In genomic region chr14:65101631-65102440, GRCh38 we compare ENCODE assay signal across 8 cellular contexts. TPM values are rescaled to one million over a fixed set of nuclear protein-coding genes. Genes with fewer than 3 reads are reported as not detected.
DNase-seq lines count a peak whose midpoint lies in the region; TF ChIP-seq lines count a peak whose summit lies in the region.

No MANE protein-coding gene starts in this region.

- no peaks in the 10 kb centered on the region for H3K79me2 ChIP-seq in H9 (ENCODE audit: insufficient read depth, low read length)

- peaks cover 31% of the 10 kb centered on the region for H3K36me3 ChIP-seq in SJSA1

- H3K4me1 ChIP-seq in H9 (ENCODE audit: insufficient read depth, low read length) (no peaks in the 10 kb centered on the region; the same call in 1 of the 2 replicates), SJSA1 (replicated peaks) (peaks cover 14% of the 10 kb centered on the region)

- H2BK20ac ChIP-seq in H9 (ENCODE audit: low read depth, low read length, poor library complexity, severe bottlenecking): no peak overlapping the region

- peaks cover 8% of the 10 kb centered on the region for H3K23me2 ChIP-seq in H9 (ENCODE audit: insufficient read length, low read depth, low read length, poor library complexity, severe bottlenecking)

- in situ Hi-C loops in ACHN (cut with HindIII; ENCODE audit: low pct_ligation_motif_present, low pct_unique_long_range_greater_than_20kb, low sequenced_read_pairs): no loop called here

- H3K23ac ChIP-seq in H9 (ENCODE audit: insufficient read length, low read depth, low read length): no peak overlapping the region

- no peak for TF ChIP-seq CTCF in H9 (conservative IDR thresholded peaks at IDR 0.05)
- no peak for TF ChIP-seq CTCF in GM10266 (IDR thresholded peaks at IDR 0.05; ENCODE audit: control insufficient read depth, insufficient read depth, low read depth, missing control alignments)

- no peak overlapping the region for H4K8ac ChIP-seq in H9 (replicated peaks; ENCODE audit: insufficient read length, low read depth, low read length)

- no peaks in the 10 kb centered on the region for H4K20me1 ChIP-seq in H9 (ENCODE audit: control insufficient read depth, insufficient read depth, insufficient read length)

- H3K4me1 Mint-ChIP-seq in H9: peaks cover 17 to 20% of the 10 kb centered on the region in 2 experiments

- no peak overlapping the region for H2AK5ac ChIP-seq in H9 (ENCODE audit: insufficient read length, low read length)

- H2AFZ ChIP-seq in H9 (ENCODE audit: low read length): no peak overlapping the region

- H3K27ac ChIP-seq in H9 (ENCODE audit: insufficient read length, low read depth, low read length) (no peak overlapping the region), SJSA1 (peak overlapping the region; percentile 58), angular gyrus (ENCODE audit: low read depth, low read length) (peak overlapping the region; percentile 80)

- peaks cover 4 to 25% (median 17%) of the 10 kb centered on the region in 3 experiments for H3K36me3 Mint-ChIP-seq in H9 (ENCODE audit: insufficient read depth in 1 of 3, low read depth in 3 of 3)

- peaks cover 11% of the 10 kb centered on the region for H3K27me3 Mint-ChIP-seq in H9 (ENCODE audit: low read depth)

- no peak overlapping the region for H2BK12ac ChIP-seq in H9 (ENCODE audit: insufficient read length, low read depth, low read length)

- DNase-seq in ACHN (peak; percentile 19), H9 (peak; percentile 39), SJSA1 (ENCODE audit: low read depth in 1 of 2, low spot score in 2 of 2) (peak in 1 of 2 experiments; percentile 21), iPS-NIHi7 (ENCODE audit: extremely low spot score) (peak; percentile 29), HCEC 1CT (no peak), GM10266 (ENCODE audit: extremely low spot score) (no peak)
- DNase-seq in stimulated activated CD4-positive, alpha-beta T cell treated with anti-CD3 and anti-CD28 coated beads, Interleukin-15, amount 100 ng/mL, for 24 hours: peak; percentile 44

- no peaks in the 10 kb centered on the region for H3K9me3 Mint-ChIP-seq in H9

- H4K5ac ChIP-seq in H9 (ENCODE audit: insufficient read length, low read depth, low read length): no peak overlapping the region

- no peak overlapping the region for H3K56ac ChIP-seq in H9 (ENCODE audit: insufficient read length, low read depth, low read length)

- peak overlapping the region; percentile 86 to 94 for H3K4me3 Mint-ChIP-seq in H9

- peak overlapping the region; percentile 75 for H3K4me2 ChIP-seq in H9 (ENCODE audit: insufficient read depth, insufficient read length, low read length)

- no peak overlapping the region for H2BK5ac ChIP-seq in H9 (ENCODE audit: insufficient read length, low read length)

- no CpG with 5 or more reads among the region's 66 CpGs for WGBS in H9 (ENCODE audit: extremely low coverage, insufficient read length, low lambda C conversion rate)

- H3K79me1 ChIP-seq in H9 (ENCODE audit: insufficient read depth, low read depth, low read length, poor library complexity, severe bottlenecking): peaks cover 3% of the 10 kb centered on the region

- no peak overlapping the region for H2BK15ac ChIP-seq in H9 (ENCODE audit: low read depth, low read length)

- H3K27me3 ChIP-seq in H9 (ENCODE audit: insufficient read depth, low read length) (no peaks in the 10 kb centered on the region), SJSA1 (replicated peaks) (no peaks in the 10 kb centered on the region)

- H3K4ac ChIP-seq in H9 (ENCODE audit: low read depth, low read length): no peak overlapping the region

- no peaks in the 10 kb centered on the region for H3K9me3 ChIP-seq in H9 (ENCODE audit: control insufficient read depth, low read depth, low read length)
- no peaks in the 10 kb centered on the region; the same call in 1 of the 2 replicates for H3K9me3 ChIP-seq in SJSA1 (replicated peaks)

- no peak overlapping the region for H3K14ac ChIP-seq in H9 (ENCODE audit: insufficient read depth, low read length)

- H3K27ac Mint-ChIP-seq in H9: peak overlapping the region; percentile 81 to 94 (median 92); a peak in 6 of 7 replicates

- no peak overlapping the region for H4K91ac ChIP-seq in H9 (ENCODE audit: insufficient read length, low read depth, low read length)

- no peak overlapping the region for H3T11ph ChIP-seq in H9 (ENCODE audit: low read length)

- no peak overlapping the region for H3K18ac ChIP-seq in H9 (ENCODE audit: insufficient read length, low read depth, low read length)

- H3K9ac ChIP-seq in H9 (ENCODE audit: extremely low read depth, insufficient read length, low read length): peak overlapping the region; percentile 21

- H2BK120ac ChIP-seq in H9 (ENCODE audit: low read depth, low read length, poor library complexity, severe bottlenecking): no peak overlapping the region

- peak overlapping the region; percentile 90 for H3K4me3 ChIP-seq in SJSA1

RNA-seq across cellular contexts. Expression of gene MAX, which starts 0.5 kb away (rescaled TPM):
- total RNA-seq in H9 (2021): 65.7 and 72.9 TPM in 2 replicates
- 21.3 and 24.6 TPM in 2 replicates for total RNA-seq in SJSA1 (2014; rRNA removed; shearing (Covaris generic))

Comparison
In these comparisons a context has a peak if more than half of its experiments do, and no peak if none do; other contexts are left out.
1. DNase-seq: peak in ACHN (single experiment), H9 (single experiment), iPS-NIHi7 (single experiment) and stimulated activated CD4-positive, alpha-beta T cell treated with anti-CD3 and anti-CD28 coated beads, Interleukin-15, amount 100 ng/mL, for 24 hours (single experiment); none in HCEC 1CT (single experiment) and GM10266 (single experiment).